ENCODE assay signal across 21 cellular contexts in the genomic region with DNA sequence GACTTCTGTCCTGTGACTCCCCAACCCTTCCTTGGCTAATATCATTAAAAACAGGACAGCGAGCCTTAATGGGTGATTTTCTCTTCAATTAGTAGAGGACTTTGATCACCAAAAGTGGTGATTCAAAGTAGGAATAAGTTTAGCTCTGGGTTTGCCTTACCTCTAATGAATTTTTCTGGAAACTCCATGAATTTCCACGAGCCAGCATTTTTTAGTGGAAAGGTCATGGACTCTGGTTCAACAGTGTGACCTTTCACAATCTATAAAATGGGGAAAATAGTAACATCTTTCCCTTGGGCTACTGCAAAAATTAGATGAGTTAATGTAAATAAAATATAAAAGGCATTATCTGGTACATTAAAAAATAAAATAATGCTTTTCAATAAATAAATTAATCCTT.
DNase-seq lines count a peak whose midpoint lies in the region; ATAC-seq, FAIRE-seq and TF ChIP-seq lines count a peak whose summit lies in the region.
"Had no signal": no experiment of that assay in that cellular context is flagged by ENCODE, and none has a peak within 500 bp of the region (broad histone marks: within the 10 kb centered on the region; RNA-seq: fewer than 3 reads in every experiment).

No MANE protein-coding gene starts in this region.

- H3K79me1 ChIP-seq in H1 (ENCODE audit: low read depth, low read length): no peaks in the 10 kb centered on the region

- H3K36me3 ChIP-seq in HEK293 (ENCODE audit: control insufficient read depth in 2 of 2, insufficient read depth in 1 of 2, low read length in 2 of 2) (no peaks in the 10 kb centered on the region), H1 (ENCODE audit: control insufficient read depth in 2 of 4, insufficient read depth in 4 of 4, low read length in 3 of 4) (no peaks in the 10 kb centered on the region), neural progenitor cell (no peaks in the 10 kb centered on the region)

- no peak for FAIRE-seq in H1 (lab: Jason Lieb, UNC)
- FAIRE-seq: A204.1, GM19239, HTR-8/SVneo had no signal

- H3F3A ChIP-seq in neural progenitor cell (ENCODE audit: low read depth): peaks cover 45% of the 10 kb centered on the region

- CTCF ChIA-PET in HEK293 (lab: Yijun Ruan, JAX): no interaction called here
- CTCF ChIA-PET in H1 (lab: Charles Lee; ENCODE audit: partially characterized antibody): no interaction called here

- no peak for DNase-seq in H1 (ENCODE audit: low read depth in 1 of 2, low spot score in 2 of 2)
- no peak for DNase-seq in neural progenitor cell (ENCODE audit: low spot score)
- no peak for DNase-seq in activated CD4-positive, alpha-beta T cell treated with anti-CD3 and anti-CD28 coated beads, Interleukin-2, amount 50 U/mL, for 4 hours
- no peak for DNase-seq in C1 segment of cervical spinal cord (lab: John Stamatoyannopoulos, UW)
- no peak for DNase-seq in GM13977 (ENCODE audit: low spot score)
- DNase-seq: ACHN; AML-193; Calu3; CD8-positive, alpha-beta T cell; DMS79 treated with DMSO at 0.1 percent for 48 hours; GF-D8; HCEC 1CT; HFFc6; Kasumi-1; KG1 had no signal

- H3K27me3 ChIP-seq in H1 (replicated peaks in 1 of 4; ENCODE audit: control insufficient read depth in 3 of 4, extremely low read depth in 1 of 4, insufficient read depth in 3 of 4, low read length in 3 of 4) (peaks cover 9 to 35% (median 21%) of the 10 kb centered on the region in 4 experiments), neural progenitor cell (no peaks in the 10 kb centered on the region)

- TF ChIP-seq CTCF in HEK293 (tag by site-specific recombination; IDR thresholded peaks at IDR 0.05) (no peak), H1 (IDR thresholded peaks at IDR 0.05; ENCODE audit: control extremely low read depth in 1 of 3, insufficient read depth in 1 of 3, low read depth in 1 of 3, low read length in 3 of 3) (no peak), neural progenitor cell (IDR thresholded peaks at IDR 0.05) (no peak), GM13977 (IDR thresholded peaks at IDR 0.05; ENCODE audit: extremely low read depth, insufficient read depth, missing control alignments) (no peak)

- H3K9me3 ChIP-seq in HEK293 (ENCODE audit: control insufficient read depth, insufficient read depth, low read depth, low read length) (no peaks in the 10 kb centered on the region), H1 (ENCODE audit: insufficient read depth in 2 of 2, low read depth in 1 of 2, low read length in 1 of 2) (no peaks in the 10 kb centered on the region), neural progenitor cell (ENCODE audit: low read depth) (no peaks in the 10 kb centered on the region)

- peak overlapping the region in 1 of 2 experiments; percentile 21; a peak in 1 of 4 replicates for H3K4me2 ChIP-seq in H1 (ENCODE audit: insufficient read depth in 1 of 2, low read depth in 2 of 2, low read length in 2 of 2)
- peak overlapping the region; percentile 58 for H3K4me2 ChIP-seq in neural progenitor cell

- no peak overlapping the region for H3K14ac ChIP-seq in H1 (ENCODE audit: insufficient read length)

- no peaks in the 10 kb centered on the region for H3K9me3 Mint-ChIP-seq in neural progenitor cell
- H3K9me3 Mint-ChIP-seq: CD8-positive, alpha-beta T cell; HFFc6; IgD-negative memory B cell had no signal

- no peak for TF ChIP-seq POLR2A in H1 (IDR thresholded peaks at IDR 0.05; ENCODE audit: control extremely low read depth in 1 of 2, low read depth in 2 of 2, low read length in 2 of 2)

- H4K20me1 ChIP-seq in H1 (replicated peaks in 1 of 2; ENCODE audit: control insufficient read depth in 1 of 2, insufficient read depth in 2 of 2, low read length in 2 of 2) (no peaks in the 10 kb centered on the region), neural progenitor cell (ENCODE audit: low read depth) (no peaks in the 10 kb centered on the region)

- no peak overlapping the region for H3K56ac ChIP-seq in H1 (replicated peaks; ENCODE audit: insufficient read length, low read depth, low read length)

- H3K4me3 Mint-ChIP-seq in neural progenitor cell: no peak overlapping the region
- H3K4me3 Mint-ChIP-seq: CD8-positive, alpha-beta T cell; HFFc6; IgD-negative memory B cell had no signal

- H3K79me2 ChIP-seq in H1 (ENCODE audit: control insufficient read depth in 1 of 2, insufficient read depth in 2 of 2, low read length in 2 of 2): no peaks in the 10 kb centered on the region
- no peaks in the 10 kb centered on the region for H3K79me2 ChIP-seq in neural progenitor cell (ENCODE audit: low read depth)

- H4K5ac ChIP-seq in H1 (ENCODE audit: insufficient read length, low read depth, low read length): no peak overlapping the region

- H3K23me2 ChIP-seq in H1 (ENCODE audit: low read depth, low read length): no peaks in the 10 kb centered on the region

- no peak overlapping the region for H3K4ac ChIP-seq in H1 (replicated peaks; ENCODE audit: insufficient read length, low read depth, low read length)

- H3K27ac Mint-ChIP-seq in neural progenitor cell: no peak overlapping the region
- H3K27ac Mint-ChIP-seq: CD8-positive, alpha-beta T cell; HFFc6 had no signal

- peak overlapping the region; percentile 60; the same call in 1 of the 2 replicates for H3K27ac ChIP-seq in HEK293 (ENCODE audit: extremely low read depth, low read depth, low read length)
- no peak overlapping the region for H3K27ac ChIP-seq in H1 (ENCODE audit: low read depth, low read length)
- H3K27ac ChIP-seq in neural progenitor cell: no peak overlapping the region

- peaks cover 49% of the 10 kb centered on the region for H3K4me1 ChIP-seq in HEK293 (ENCODE audit: control insufficient read depth, insufficient read depth, low read length)
- peaks cover 3 to 9% (median 7%) of the 10 kb centered on the region in 4 experiments; a peak in 5 of 7 replicates for H3K4me1 ChIP-seq in H1 (replicated peaks in 1 of 4; ENCODE audit: control insufficient read depth in 3 of 4, insufficient read depth in 4 of 4, low read length in 3 of 4)
- H3K4me1 ChIP-seq in neural progenitor cell: peaks cover 51% of the 10 kb centered on the region

- peak overlapping the region; percentile 62; the same call in 1 of the 2 replicates for H2BK20ac ChIP-seq in H1 (ENCODE audit: low read length)

- H3K18ac ChIP-seq in H1 (ENCODE audit: extremely low read depth, low read length): no peak overlapping the region

- H2BK5ac ChIP-seq in H1 (ENCODE audit: low read depth, low read length): no peak overlapping the region

- H4K91ac ChIP-seq in H1 (replicated peaks; ENCODE audit: insufficient read length, low read length): no peak overlapping the region

- no peak overlapping the region for H2BK15ac ChIP-seq in H1 (ENCODE audit: low read length)

- no peak overlapping the region for H2AFZ ChIP-seq in H1 (ENCODE audit: low read length)
- H2AFZ ChIP-seq in neural progenitor cell (replicated peaks): peak overlapping the region; percentile 11

- in situ Hi-C loops in GM13977 (cut with MboI; ENCODE audit: low pct_unique_long_range_greater_than_20kb, low sequenced_read_pairs, unreplicated experiment): no loop called here

- H3K36me3 Mint-ChIP-seq in neural progenitor cell: no peaks in the 10 kb centered on the region
- H3K36me3 Mint-ChIP-seq: CD8-positive, alpha-beta T cell; IgD-negative memory B cell had no signal

- peaks cover 43% of the 10 kb centered on the region for H3K4me1 Mint-ChIP-seq in neural progenitor cell

- no peak overlapping the region for H3K4me3 ChIP-seq in HEK293 (ENCODE audit: low read depth, low read length)
- H3K4me3 ChIP-seq in H1 (ENCODE audit: extremely low read depth in 1 of 4, insufficient read depth in 2 of 4, low read depth in 3 of 4, low read length in 4 of 4): no peak overlapping the region
- no peak overlapping the region for H3K4me3 ChIP-seq in neural progenitor cell

- no peak overlapping the region for H2AK5ac ChIP-seq in H1 (ENCODE audit: low read depth, low read length)

- no peak overlapping the region for H4K8ac ChIP-seq in H1 (ENCODE audit: extremely low read depth, insufficient read depth, low read length)

- H3K9ac ChIP-seq in H1 (replicated peaks in 1 of 4; ENCODE audit: extremely low read depth in 1 of 4, low read depth in 3 of 4, low read length in 3 of 4) (no peak overlapping the region), neural progenitor cell (no peak overlapping the region)

- TF ChIP-seq RAD21 in H1 (IDR thresholded peaks at IDR 0.05 in 1 of 2, conservative IDR thresholded peaks at IDR 0.05 in 1 of 2; ENCODE audit: low read depth in 2 of 2, low read length in 2 of 2): no peak

- H2BK120ac ChIP-seq in H1 (replicated peaks; ENCODE audit: low read depth, low read length): no peak overlapping the region

- POLR2A ChIA-PET in HEK293 (lab: Yijun Ruan, JAX) (no interaction called here), H1 (lab: Charles Lee; ENCODE audit: partially characterized antibody) (interaction anchor here (1.5 kb wide), 1 partner anchor 124 kb away, joined by 3 read pairs; no protein-coding TSS in a partner anchor)

- no peak for TF ChIP-seq EP300 in H1 (IDR thresholded peaks at IDR 0.05; ENCODE audit: borderline replicate concordance in 1 of 2, low read depth in 2 of 2, low read length in 2 of 2)

- no peak for ATAC-seq in GM19397 (IDR thresholded peaks at IDR 0.05; ENCODE audit: unreplicated experiment)
- ATAC-seq: CD8-positive, alpha-beta T cell had no signal

- WGBS in H1 (ENCODE audit: extremely low coverage in 1 of 2, insufficient coverage in 1 of 2, insufficient read length in 1 of 2, insufficient replicate concordance in 2 of 2, low coverage in 1 of 2, low lambda C conversion rate in 2 of 2, missing lambda C conversion rate in 1 of 2), 2 experiments: 85% methylated on average over 2 of the region's 2 CpGs; no CpG with 5 or more reads in 1 of the 2 experiments

- H3K27me3 Mint-ChIP-seq in neural progenitor cell (ENCODE audit: insufficient read depth, low read depth): peaks cover 4% of the 10 kb centered on the region
- H3K27me3 Mint-ChIP-seq: IgD-negative memory B cell had no signal

- H2BK12ac ChIP-seq in H1 (ENCODE audit: low read depth, low read length): peak overlapping the region; percentile 42; the same call in 1 of the 2 replicates

- no peak overlapping the region for H3K23ac ChIP-seq in H1 (ENCODE audit: insufficient read length)

TF ChIP-seq in HEK293, 187 proteins besides CTCF, POLR2A, EP300 and RAD21 (continues in another document):
- TF ChIP-seq ZNF10 (tag by site-specific recombination; IDR thresholded peaks at IDR 0.05): no peak
- no peak for TF ChIP-seq ZNF785 (tag by site-specific recombination; IDR thresholded peaks at IDR 0.05)
- no peak for TF ChIP-seq TCF7L2 (IDR thresholded peaks at IDR 0.05; ENCODE audit: borderline replicate concordance, low read depth, low read length)
- TF ChIP-seq ZNF510 (tag by site-specific recombination; IDR thresholded peaks at IDR 0.05; ENCODE audit: insufficient replicate concordance): no peak
- TF ChIP-seq IKZF3 (tag by site-specific recombination; IDR thresholded peaks at IDR 0.05): no peak

TF ChIP-seq in H1, 55 proteins besides CTCF, POLR2A, EP300 and RAD21:
- TF ChIP-seq KDM4A (IDR thresholded peaks at IDR 0.05; ENCODE audit: low read depth, low read length, severe bottlenecking) (no peak), SP4 (IDR thresholded peaks at IDR 0.05; ENCODE audit: low read length) (no peak)
